8 cellular contexts compared by ENCODE assay signal in genomic region chr12:124410354-124411175, GRCh38.
DNase-seq lines count a peak whose midpoint lies in the region; ATAC-seq, FAIRE-seq and TF ChIP-seq lines count a peak whose summit lies in the region.
"Had no signal": no experiment of that assay in that cellular context is flagged by ENCODE, and none has a peak within 500 bp of the region (broad histone marks: within the 10 kb centered on the region; RNA-seq: fewer than 3 reads in every experiment).

No MANE protein-coding gene starts in this region.

- H3K23ac ChIP-seq in IMR-90 (ENCODE audit: low read depth, low read length), result peak overlapping the region; percentile 62; the same call in 1 of the 2 replicates

- H3K4me3 ChIP-seq in IMR-90 (ENCODE audit: insufficient read depth, low read depth, low read length), result no peak overlapping the region
- H3K4me3 ChIP-seq in iPS-20b (ENCODE audit: low read length), result no peak overlapping the region
- no peak overlapping the region for H3K4me3 ChIP-seq in suprapubic skin
- H3K4me3 ChIP-seq in HepG2 (replicated peaks in 1 of 3; ENCODE audit: insufficient read depth in 1 of 3, low read depth in 2 of 3, low read length in 3 of 3), result no peak overlapping the region

- no TSS peak for BruUV-seq in IMR-90 (replicated peaks; lab: Mats Ljungman, UMichigan)
- BruUV-seq in HepG2 (replicated peaks; lab: Mats Ljungman, UMichigan), result no TSS peak

- peak overlapping the region; percentile 84 for H2BK20ac ChIP-seq in IMR-90 (ENCODE audit: low read depth, low read length)

- H4K20me1 ChIP-seq in IMR-90 (ENCODE audit: insufficient read depth, low read length) (peaks cover 9% of the 10 kb centered on the region), HepG2 (ENCODE audit: insufficient read depth, low read length) (peaks cover 1% of the 10 kb centered on the region; the same call in 1 of the 2 replicates)

- H3K79me2 ChIP-seq in HepG2 (ENCODE audit: insufficient read depth, low read length), result no peaks in the 10 kb centered on the region

- H3K4me1 Mint-ChIP-seq in activated T-helper 17 cell treated with anti-CD3 and anti-CD28 coated beads, Interleukin-2, amount 50 U/mL, for 72 hours, result peaks cover 5% of the 10 kb centered on the region

- H2BK15ac ChIP-seq in IMR-90 (ENCODE audit: low read depth, low read length), result peak overlapping the region; percentile 59; the same call in 2 of the 3 replicates

- H3K4ac ChIP-seq in IMR-90 (ENCODE audit: low read depth, low read length), result peak overlapping the region; percentile 96

- peak overlapping the region; percentile 46 to 97 for H4K8ac ChIP-seq in IMR-90 (ENCODE audit: low read depth in 2 of 2, low read length in 2 of 2)

- H2AK9ac ChIP-seq in IMR-90 (replicated peaks; ENCODE audit: low read depth, low read length, poor library complexity), result peak overlapping the region; percentile 98

- POLR2A ChIA-PET in IMR-90 (lab: Charles Lee; ENCODE audit: unreplicated experiment) (no interaction called here), HepG2 (lab: Yijun Ruan, JAX) (no interaction called here)

- CTCF ChIA-PET in IMR-90 (lab: Yijun Ruan, JAX), result interaction anchor here (1.7 kb wide), 1 partner anchor 11 kb away, joined by 6 read pairs; no protein-coding TSS in a partner anchor
- CTCF ChIA-PET in HepG2 (lab: Yijun Ruan, JAX; ENCODE audit: low intra/inter-chr PET ratio, low total read pairs), result no interaction called here

- 55% methylated on average over 5 of the region's 15 CpGs; no CpG with 5 or more reads in 1 of the 2 experiments for WGBS in IMR-90 (ENCODE audit: extremely low coverage in 2 of 2, insufficient read length in 1 of 2), 2 experiments
- WGBS in suprapubic skin, result 46% methylated on average over 13 of the region's 15 CpGs
- WGBS in HepG2 (ENCODE audit: low lambda C conversion rate), result 94% methylated on average over 10 of the region's 15 CpGs

- intact Hi-C loops in IMR-90 (cut with micrococcal nuclease) (no loop called here), HepG2 (cut with micrococcal nuclease; ENCODE audit: unreplicated experiment) (no loop called here)

- H3K14ac ChIP-seq in IMR-90 (replicated peaks; ENCODE audit: low read depth, low read length), result peak overlapping the region; percentile 64

- no peaks in the 10 kb centered on the region for H3K27me3 Mint-ChIP-seq in activated T-helper 17 cell treated with anti-CD3 and anti-CD28 coated beads, Interleukin-2, amount 50 U/mL, for 72 hours

- H3K18ac ChIP-seq in IMR-90 (ENCODE audit: low read depth, low read length), result peak overlapping the region; percentile 93

- peak overlapping the region; percentile 87 for H2BK120ac ChIP-seq in IMR-90 (ENCODE audit: low read depth, low read length)

- peak overlapping the region; percentile 68 for H4K5ac ChIP-seq in IMR-90 (ENCODE audit: low read depth, low read length)

- TF ChIP-seq CTCF in IMR-90 (conservative IDR thresholded peaks at IDR 0.05; ENCODE audit: low read depth, low read length) (no peak), suprapubic skin (IDR thresholded peaks at IDR 0.05) (no peak), HepG2 (CRISPR knock-in tag; IDR thresholded peaks at IDR 0.05) (no peak)

- TF ChIP-seq EP300 in suprapubic skin (IDR thresholded peaks at IDR 0.05) (no peak), HepG2 (IDR thresholded peaks at IDR 0.05; ENCODE audit: low read depth in 2 of 2, low read length in 2 of 2) (no peak), HepG2 (CRISPR knock-in tag; IDR thresholded peaks at IDR 0.05; ENCODE audit: borderline replicate concordance) (no peak)

- H3K9me3 ChIP-seq in IMR-90 (ENCODE audit: control insufficient read depth, insufficient read depth, low read length) (no peaks in the 10 kb centered on the region), iPS-20b (ENCODE audit: insufficient read depth, low read depth, low read length) (no peaks in the 10 kb centered on the region), suprapubic skin (no peaks in the 10 kb centered on the region), HepG2 (ENCODE audit: low read length) (no peaks in the 10 kb centered on the region)

- no peak for ATAC-seq in IMR-90 (ENCODE audit: low read depth)
- ATAC-seq in activated T-helper 17 cell treated with anti-CD3 and anti-CD28 coated beads, Interleukin-2, amount 50 U/mL, for 72 hours (replicated peaks), result no peak
- no peak for ATAC-seq in GM18517 (IDR thresholded peaks at IDR 0.05; ENCODE audit: unreplicated experiment)
- no peak for ATAC-seq in HepG2

- TF ChIP-seq RAD21 in IMR-90 (IDR thresholded peaks at IDR 0.05; ENCODE audit: low read length) (no peak), HepG2 (CRISPR knock-in tag; IDR thresholded peaks at IDR 0.05) (no peak)

- H2BK5ac ChIP-seq in IMR-90 (ENCODE audit: low read depth, low read length, poor library complexity, severe bottlenecking), result peak overlapping the region; percentile 94

- H3K4me3 Mint-ChIP-seq in activated T-helper 17 cell treated with anti-CD3 and anti-CD28 coated beads, Interleukin-2, amount 50 U/mL, for 72 hours, result no peak overlapping the region

- peaks cover 29% of the 10 kb centered on the region for H3K4me1 ChIP-seq in IMR-90 (ENCODE audit: control insufficient read depth, insufficient read depth, low read length)
- H3K4me1 ChIP-seq in iPS-20b (ENCODE audit: insufficient read depth, low read length), result peaks cover 8% of the 10 kb centered on the region; the same call in 1 of the 2 replicates
- peaks cover 44% of the 10 kb centered on the region for H3K4me1 ChIP-seq in suprapubic skin
- H3K4me1 ChIP-seq in HepG2 (ENCODE audit: insufficient read depth, low read length), result no peaks in the 10 kb centered on the region

- H3K9me1 ChIP-seq in IMR-90 (ENCODE audit: insufficient read depth, low read length), result peaks cover 16% of the 10 kb centered on the region

- no peaks in the 10 kb centered on the region for H3K27me3 ChIP-seq in IMR-90 (ENCODE audit: control insufficient read depth, insufficient read depth, low read length)
- H3K27me3 ChIP-seq in iPS-20b (ENCODE audit: insufficient read depth, low read length), result no peaks in the 10 kb centered on the region
- H3K27me3 ChIP-seq in suprapubic skin, result no peaks in the 10 kb centered on the region
- H3K27me3 ChIP-seq in HepG2 (ENCODE audit: control insufficient read depth in 1 of 2, insufficient read depth in 2 of 2, low read length in 2 of 2), result no peaks in the 10 kb centered on the region

- H2AFZ ChIP-seq in IMR-90 (replicated peaks; ENCODE audit: low read length, poor library complexity), result peak overlapping the region; percentile 93
- no peak overlapping the region for H2AFZ ChIP-seq in HepG2 (ENCODE audit: low read length)

- H3K79me1 ChIP-seq in IMR-90 (ENCODE audit: low read depth in 1 of 2, low read length in 2 of 2), result peaks cover 35 to 94% of the 10 kb centered on the region in 2 experiments

- TF ChIP-seq POLR2A in IMR-90 (IDR thresholded peaks at IDR 0.05; ENCODE audit: low read depth, low read length) (no peak), suprapubic skin (IDR thresholded peaks at IDR 0.05) (no peak), HepG2 (IDR thresholded peaks at IDR 0.05; ENCODE audit: insufficient read depth in 1 of 2, low read depth in 2 of 2, low read length in 2 of 2) (no peak)

- dilution Hi-C loops in IMR-90 (cut with HindIII; ENCODE audit: low sequenced_read_pairs, unreplicated experiment), result no loop called here

- peaks cover 13% of the 10 kb centered on the region for H3K36me3 Mint-ChIP-seq in activated T-helper 17 cell treated with anti-CD3 and anti-CD28 coated beads, Interleukin-2, amount 50 U/mL, for 72 hours (ENCODE audit: low read depth)

- DNase-seq in IMR-90 (peak; percentile 41), suprapubic skin (ENCODE audit: low spot score in 2 of 2) (no peak), kidney tubule cell (ENCODE audit: low spot score) (no peak), HepG2 (ENCODE audit: low spot score) (no peak)
- DNase-seq: cerebellar nuclear complex had no signal

- H3K36me3 ChIP-seq in IMR-90 (ENCODE audit: control insufficient read depth, insufficient read depth, low read length) (peaks cover 22% of the 10 kb centered on the region; the same call in 1 of the 2 replicates), iPS-20b (ENCODE audit: insufficient read depth, low read depth, low read length) (peaks cover 14% of the 10 kb centered on the region; the same call in 1 of the 2 replicates), suprapubic skin (peaks cover 67% of the 10 kb centered on the region), HepG2 (replicated peaks in 1 of 2; ENCODE audit: control insufficient read depth in 1 of 2, insufficient read depth in 2 of 2, low read length in 2 of 2) (peaks cover 4 to 23% of the 10 kb centered on the region in 2 experiments; a peak in 3 of 5 replicates)

- H3K27ac ChIP-seq in IMR-90 (ENCODE audit: insufficient read depth, low read length) (peak overlapping the region; percentile 69), iPS-20b (ENCODE audit: low read length) (peak overlapping the region; percentile 77), suprapubic skin (peak overlapping the region; percentile 78), HepG2 (ENCODE audit: extremely low read length, insufficient read depth, low read length) (no peak overlapping the region)

- peak overlapping the region; percentile 25 for H3K27ac Mint-ChIP-seq in activated T-helper 17 cell treated with anti-CD3 and anti-CD28 coated beads, Interleukin-2, amount 50 U/mL, for 72 hours

- H3K9me3 Mint-ChIP-seq in activated T-helper 17 cell treated with anti-CD3 and anti-CD28 coated beads, Interleukin-2, amount 50 U/mL, for 72 hours, result no peaks in the 10 kb centered on the region

- FAIRE-seq in HepG2 (lab: Jason Lieb, UNC), result no peak

- peak overlapping the region; percentile 50; the same call in 1 of the 2 replicates for H3K56ac ChIP-seq in IMR-90 (ENCODE audit: extremely low read depth, insufficient read depth, low read length)

- H2AK5ac ChIP-seq in IMR-90 (ENCODE audit: low read depth, low read length), result peak overlapping the region; percentile 98

- peak overlapping the region; percentile 95 for H4K91ac ChIP-seq in IMR-90 (ENCODE audit: insufficient read depth, low read depth, low read length)

- H3K4me2 ChIP-seq in IMR-90 (ENCODE audit: low read depth, low read length) (no peak overlapping the region), HepG2 (ENCODE audit: low read depth, low read length) (no peak overlapping the region)

- H3K9ac ChIP-seq in IMR-90 (ENCODE audit: low read depth, low read length) (peak overlapping the region; percentile 41; the same call in 1 of the 2 replicates), iPS-20b (ENCODE audit: low read depth, low read length) (peak overlapping the region; percentile 45; the same call in 1 of the 2 replicates), HepG2 (ENCODE audit: insufficient read depth, low read depth, low read length) (no peak overlapping the region)

- in situ Hi-C loops in IMR-90 (cut with MboI; ENCODE audit: low sequenced_read_pairs) (no loop called here), HepG2 (cut with HindIII; ENCODE audit: extremely low pct_ligation_motif_present, low pct_unique_long_range_greater_than_20kb) (no loop called here)

TF ChIP-seq in IMR-90, 13 proteins besides CTCF, POLR2A, EP300 and RAD21 (continues in another document):
- no peak for TF ChIP-seq RCOR1 (IDR thresholded peaks at IDR 0.05; ENCODE audit: insufficient replicate concordance, low read length)
- no peak for TF ChIP-seq NFE2L2 (IDR thresholded peaks at IDR 0.05; ENCODE audit: low read depth, low read length)

TF ChIP-seq in HepG2, 621 proteins besides CTCF, POLR2A, EP300 and RAD21 (continues in another document):
- no peak for TF ChIP-seq RNF2 (conservative IDR thresholded peaks at IDR 0.05; ENCODE audit: low read depth)
- TF ChIP-seq ZZZ3 (CRISPR knock-in tag; IDR thresholded peaks at IDR 0.05; ENCODE audit: borderline replicate concordance), result no peak
- TF ChIP-seq SPEN (CRISPR knock-in tag; IDR thresholded peaks at IDR 0.05; ENCODE audit: low read depth), result no peak
